ENCODE assay signal across 8 cellular contexts in genomic region chr6:159693128-159693893, GRCh38. TPM values are rescaled to one million over a fixed set of nuclear protein-coding genes. Genes with fewer than 3 reads are reported as not detected.
DNase-seq lines count a peak whose midpoint lies in the region; ATAC-seq and FAIRE-seq lines count a peak whose summit lies in the region.

Gene SOD2 (minus strand): TSS chr6:159693241. CDS start chr6:159693167, 74 bp downstream.

- H3K4me1 ChIP-seq in BLaER1: peaks cover 62% of the 10 kb centered on the region

- peak within 1 kb of the TSS; percentile 91 for H3K4me3 Mint-ChIP-seq in activated CD4-positive, alpha-beta T cell treated with anti-CD3 and anti-CD28 coated beads, Interleukin-2, amount 10 ng/mL, durations not matched to agents 7 days and 5 days

- peak within 1 kb of the TSS; percentile 94 for H3K9ac ChIP-seq in BLaER1

- H3K4me3 ChIP-seq in BLaER1: peak within 1 kb of the TSS; percentile 89

- no peaks in the 10 kb centered on the region for H3K9me3 ChIP-seq in BLaER1

- ATAC-seq in HG03439 (IDR thresholded peaks at IDR 0.05; ENCODE audit: unreplicated experiment): peak; percentile 74
- peak; percentile 82 for ATAC-seq in left lobe of liver

- H3K9me3 Mint-ChIP-seq in activated CD4-positive, alpha-beta T cell treated with anti-CD3 and anti-CD28 coated beads, Interleukin-2, amount 10 ng/mL, durations not matched to agents 7 days and 5 days: no peaks in the 10 kb centered on the region

- peak; percentile 89 for FAIRE-seq in GM19239 (lab: Jason Lieb, UNC)

- no peaks in the 10 kb centered on the region for H3K27me3 Mint-ChIP-seq in activated CD4-positive, alpha-beta T cell treated with anti-CD3 and anti-CD28 coated beads, Interleukin-2, amount 10 ng/mL, durations not matched to agents 7 days and 5 days

- peak within 1 kb of the TSS; percentile 96 for H3K27ac Mint-ChIP-seq in activated CD4-positive, alpha-beta T cell treated with anti-CD3 and anti-CD28 coated beads, Interleukin-2, amount 10 ng/mL, durations not matched to agents 7 days and 5 days

- peaks cover 57% of the 10 kb centered on the region for H3K4me1 Mint-ChIP-seq in activated CD4-positive, alpha-beta T cell treated with anti-CD3 and anti-CD28 coated beads, Interleukin-2, amount 10 ng/mL, durations not matched to agents 7 days and 5 days

- H3K36me3 ChIP-seq in BLaER1: peaks cover 20% of the 10 kb centered on the region

- CTCF ChIA-PET in activated CD4-positive, alpha-beta T cell treated with anti-CD3 and anti-CD28 coated beads, Interleukin-2, amount 10 ng/mL, durations not matched to agents 7 days and 5 days (lab: Charles Lee): interaction anchor here (1.0 to 3.9 kb wide), 4 partner anchors 11 to 140 kb away, joined by 3 to 27 read pairs (median 4); no protein-coding TSS in a partner anchor

- peaks cover 37% of the 10 kb centered on the region for H4K20me1 ChIP-seq in BLaER1

- DNase-seq in GM19239 (ENCODE audit: insufficient read length, low spot score) (peak; percentile 79), NCI-H524 treated with DMSO at 0.1 percent for 48 hours (lab: John Stamatoyannopoulos, UW) (peak; percentile 70), dedifferentiated amniotic fluid mesenchymal stem cell (ENCODE audit: extremely low spot score) (peak; percentile 51), left lobe of liver (ENCODE audit: low spot score) (peak; percentile 94)
- peak; percentile 85 for DNase-seq in activated CD4-positive, alpha-beta T cell treated with anti-CD3 and anti-CD28 coated beads, Interleukin-2, amount 10 ng/mL, durations not matched to agents 7 days and 5 days
- DNase-seq in stimulated activated CD4-positive, alpha-beta T cell treated with anti-CD3 and anti-CD28 coated beads, Interleukin-2, amount 100 ng/mL, for 4 hours (ENCODE audit: low read depth): peak; percentile 66

- H3K27me3 ChIP-seq in BLaER1: no peaks in the 10 kb centered on the region

- H3K4me2 ChIP-seq in BLaER1: peak within 1 kb of the TSS; percentile 89

- POLR2A ChIA-PET in activated CD4-positive, alpha-beta T cell treated with anti-CD3 and anti-CD28 coated beads, Interleukin-2, amount 10 ng/mL, durations not matched to agents 7 days and 5 days (lab: Charles Lee): interaction anchor here (1.3 kb wide), 1 partner anchor 96 kb away, joined by 3 read pairs; the partner anchor contains the start of gene TCP1

- peaks cover 22% of the 10 kb centered on the region for H3K36me3 Mint-ChIP-seq in activated CD4-positive, alpha-beta T cell treated with anti-CD3 and anti-CD28 coated beads, Interleukin-2, amount 10 ng/mL, durations not matched to agents 7 days and 5 days (ENCODE audit: low read depth)

- peak within 1 kb of the TSS; percentile 94 for H3K27ac ChIP-seq in BLaER1

RNA-seq across cellular contexts. Expression of gene SOD2, which starts in this region (rescaled TPM):
- total RNA-seq in activated CD4-positive, alpha-beta T cell treated with anti-CD3 and anti-CD28 coated beads, Interleukin-2, amount 10 ng/mL, durations not matched to agents 7 days and 5 days: 10 to 100 TPM; 62.9 to 64.0 TPM
- 608 TPM for total RNA-seq in left lobe of liver

Comparison
In these comparisons a context has a peak if more than half of its experiments do, and no peak if none do; other contexts are left out.
1. Peak in every context shown above with its lines: DNase-seq, ATAC-seq, H3K4me3 ChIP-seq and H3K27ac ChIP-seq.